ENCODE assay signal across 18 cellular contexts in genomic region chr5:140677947-140678346, GRCh38. TPM values are rescaled to one million over a fixed set of nuclear protein-coding genes. Genes with fewer than 3 reads are reported as not detected.
DNase-seq lines count a peak whose midpoint lies in the region; ATAC-seq and TF ChIP-seq lines count a peak whose summit lies in the region.
"Had no signal": no experiment of that assay in that cellular context is flagged by ENCODE, and none has a peak within 500 bp of the region (broad histone marks: within the 10 kb centered on the region; RNA-seq: fewer than 3 reads in every experiment).

No MANE protein-coding gene starts in this region.

- peaks cover 0 to under 1% (median under 1%) of the 10 kb centered on the region in 4 donors for H3K4me1 ChIP-seq in esophagus muscularis mucosa
- H3K4me1 ChIP-seq: heart right ventricle, SJSA1 had no signal

- no peak for TF ChIP-seq CTCF in GM10266 (IDR thresholded peaks at IDR 0.05; ENCODE audit: control insufficient read depth, insufficient read depth, low read depth, missing control alignments)
- TF ChIP-seq CTCF in esophagus muscularis mucosa (IDR thresholded peaks at IDR 0.05), result no peak
- no peak for TF ChIP-seq CTCF in mesothelial cell of epicardium (IDR thresholded peaks at IDR 0.05; ENCODE audit: unreplicated experiment)

- no peak for TF ChIP-seq EP300 in esophagus muscularis mucosa (IDR thresholded peaks at IDR 0.05)

- no peaks in the 10 kb centered on the region for H3K27me3 Mint-ChIP-seq in mesothelial cell of epicardium (ENCODE audit: low read depth)

- no peak overlapping the region for H3K4me3 ChIP-seq in esophagus muscularis mucosa
- H3K4me3 ChIP-seq: heart right ventricle, SJSA1, transverse colon had no signal

- no peak overlapping the region for H3K27ac Mint-ChIP-seq in mesothelial cell of epicardium

- no peaks in the 10 kb centered on the region for H3K9me3 ChIP-seq in esophagus muscularis mucosa
- H3K9me3 ChIP-seq: heart right ventricle, neutrophil, SJSA1, transverse colon had no signal

- no peaks in the 10 kb centered on the region for H3K9me3 Mint-ChIP-seq in mesothelial cell of epicardium

- H3K36me3 ChIP-seq in esophagus muscularis mucosa, result peaks cover 66 to 98% (median 94%) of the 10 kb centered on the region in 4 donors

- WGBS in esophagus muscularis mucosa, result 91% methylated on average over 3 of the region's 3 CpGs

- TF ChIP-seq POLR2A in esophagus muscularis mucosa (IDR thresholded peaks at IDR 0.05; ENCODE audit: low read depth), result no peak

- DNase-seq in GM10266 (ENCODE audit: extremely low spot score) (peak; percentile 33), esophagus muscularis mucosa (ENCODE audit: extremely low spot score) (no peak), mesothelial cell of epicardium (ENCODE audit: low spot score in 2 of 2, unreplicated experiment in 2 of 2) (no peak)
- DNase-seq: activated naive CD4-positive, alpha-beta T cell treated with anti-CD3 and anti-CD28 coated beads, Interleukin-2, amount 50 U/mL, for 16 hours; heart right ventricle; kidney glomerular epithelial cell; midbrain; NCI-H146; NCI-H510A; stimulated activated CD4-positive, alpha-beta T cell treated with anti-CD3 and anti-CD28 coated beads, Interleukin-4, amount 100 ng/mL, for 4 hours; transverse colon had no signal

- peak; percentile 83 for ATAC-seq in GM19025 (IDR thresholded peaks at IDR 0.05; ENCODE audit: low read depth, unreplicated experiment)
- ATAC-seq in GM21717 (IDR thresholded peaks at IDR 0.05; ENCODE audit: unreplicated experiment), result peak; percentile 81
- peak; percentile 52 for ATAC-seq in HG03378 (IDR thresholded peaks at IDR 0.05; ENCODE audit: unreplicated experiment)
- no peak for ATAC-seq in GM19455 (IDR thresholded peaks at IDR 0.05; ENCODE audit: unreplicated experiment)
- ATAC-seq in HG03108 (IDR thresholded peaks at IDR 0.05; ENCODE audit: unreplicated experiment), result no peak
- ATAC-seq: heart right ventricle had no signal

- no peak overlapping the region for H3K27ac ChIP-seq in esophagus muscularis mucosa (replicated peaks in 1 of 4)
- H3K27ac ChIP-seq: heart right ventricle, neutrophil, SJSA1, transverse colon had no signal

- peaks cover 37% of the 10 kb centered on the region for H3K36me3 Mint-ChIP-seq in mesothelial cell of epicardium

- H3K4me3 Mint-ChIP-seq in mesothelial cell of epicardium, result no peak overlapping the region

- no peaks in the 10 kb centered on the region for H3K27me3 ChIP-seq in esophagus muscularis mucosa
- H3K27me3 ChIP-seq: heart right ventricle, neutrophil, SJSA1, transverse colon had no signal

- intact Hi-C loops in esophagus muscularis mucosa (cut with DNase I), result no loop called here

- H3K4me1 Mint-ChIP-seq in mesothelial cell of epicardium, result no peaks in the 10 kb centered on the region

RNA-seq across cellular contexts. Expression of gene DND1, which starts 4.6 kb away (rescaled TPM):
- total RNA-seq in esophagus muscularis mucosa (under 1 TPM in 3 of 4 donors, not detected in 1; 0.46 to 0.83 (median 0.66) TPM), mesothelial cell of epicardium (3.3 to 3.9 TPM (median 3.5 TPM) in 3 replicates)

RNA-seq across cellular contexts. Expression of gene HARS1, which starts 13.2 kb away (rescaled TPM):
- 10 to 100 TPM; 45.7 to 68.7 (median 59.9) TPM for total RNA-seq in esophagus muscularis mucosa
- 73.7 to 77.2 TPM (median 76.9 TPM) in 3 replicates for total RNA-seq in mesothelial cell of epicardium

RNA-seq across cellular contexts. Expression of gene WDR55, which starts 13.2 kb away (rescaled TPM):
- 10 to 100 TPM; 17.7 to 23.8 (median 20.6) TPM for total RNA-seq in esophagus muscularis mucosa
- total RNA-seq in mesothelial cell of epicardium, result 24.9 to 26.8 TPM (median 26.0 TPM) in 3 replicates

RNA-seq across cellular contexts. Expression of gene HARS2, which starts 13.3 kb away (rescaled TPM):
- 10 to 100 TPM; 19.1 to 22.2 (median 19.2) TPM for total RNA-seq in esophagus muscularis mucosa
- total RNA-seq in mesothelial cell of epicardium, result 32.4 to 35.6 TPM (median 33.5 TPM) in 3 replicates

RNA-seq across cellular contexts. Expression of gene ZMAT2, which starts 22.3 kb away (rescaled TPM):
- total RNA-seq in esophagus muscularis mucosa, result 10 to 100 TPM; 30.8 to 45.1 (median 38.0) TPM
- 49.8 to 52.2 TPM (median 50.7 TPM) in 3 replicates for total RNA-seq in mesothelial cell of epicardium

Comparison
In these comparisons a context has a peak if more than half of its experiments do, and no peak if none do; other contexts are left out.
1. ATAC-seq: peak in GM19025 (single experiment), GM21717 (single experiment) and HG03378 (single experiment); none in GM19455 (single experiment) and HG03108 (single experiment).